In genomic region chr7:79377097-79377496, GRCh38 we compare ENCODE assay signal across 29 cellular contexts.
A peak's percentile ranks its signal among the peaks of the same experiment; 100 is the strongest.
DNase-seq lines count a peak whose midpoint lies in the region; ATAC-seq and TF ChIP-seq lines count a peak whose summit lies in the region.
"Had no signal": no experiment of that assay in that cellular context is flagged by ENCODE, and none has a peak within 500 bp of the region (broad histone marks: within the 10 kb centered on the region; RNA-seq: fewer than 3 reads in every experiment).

No MANE protein-coding gene starts in this region.

- intact Hi-C loops in heart left ventricle (cut with DNase I) = no loop called here

- TF ChIP-seq POLR2A in heart left ventricle (IDR thresholded peaks at IDR 0.05) = no peak

- no peak overlapping the region for H3K4me3 ChIP-seq in AG09309 (ENCODE audit: control insufficient read depth, low read depth, low read length)
- H3K4me3 ChIP-seq in fibroblast of pulmonary artery (replicated peaks; ENCODE audit: low read depth, low read length) = no peak overlapping the region
- H3K4me3 ChIP-seq in heart left ventricle = no peak overlapping the region
- H3K4me3 ChIP-seq: right lobe of liver had no signal

- no peaks in the 10 kb centered on the region for H3K36me3 ChIP-seq in heart left ventricle
- H3K36me3 ChIP-seq: right lobe of liver had no signal

- ATAC-seq in omental fat pad (ENCODE audit: low FRiP score) (peak; percentile 68), HG02973 (IDR thresholded peaks at IDR 0.05; ENCODE audit: unreplicated experiment) (no peak), heart left ventricle (no peak)
- ATAC-seq: activated T-cell treated with anti-CD3 and anti-CD28 coated beads, Interleukin-2, amount 50 U/mL, for 72 hours; right lobe of liver; stimulated activated effector memory CD8-positive, alpha-beta T cell treated with anti-CD3 and anti-CD28 coated beads, Interleukin-12 subunit alpha, Interleukin-12 subunit beta, amount 100 ng/mL, for 72 hours had no signal

- H3K27ac ChIP-seq in heart left ventricle = no peak overlapping the region
- H3K27ac ChIP-seq: KMS-11, right lobe of liver had no signal

- DNase-seq in AG09309 (ENCODE audit: low read depth) (peak; percentile 20), amniotic epithelial cell (ENCODE audit: low read depth) (peak; percentile 93), fibroblast of pulmonary artery (ENCODE audit: low read depth) (peak; percentile 65), omental fat pad (ENCODE audit: low spot score) (no peak), NCI-H2081 (lab: John Stamatoyannopoulos, UW) (no peak), heart left ventricle (no peak)
- no peak for DNase-seq in stimulated activated CD4-positive, alpha-beta T cell treated with anti-CD3 and anti-CD28 coated beads, Interleukin-4, amount 100 ng/mL, for 4 hours
- DNase-seq: 8988T; activated CD4-positive, alpha-beta memory T cell treated with anti-CD3 and anti-CD28 coated beads for 36 hours; activated CD4-positive, alpha-beta T cell treated with anti-CD3 and anti-CD28 coated beads for 1 hour; activated T-cell treated with anti-CD3 and anti-CD28 coated beads, Interleukin-2, amount 50 U/mL, for 72 hours; AML-193; CD4-positive, CD25-positive, alpha-beta regulatory T cell; DMS79 treated with DMSO at 0.1 percent for 48 hours; GF-D8; H7; head of caudate nucleus; kidney glomerular epithelial cell; mammary epithelial cell; NCI-H146; NCI-H2107; NCI-H446; posterior cingulate gyrus; right lobe of liver; substantia nigra; SW 1271 had no signal

- H3K9me3 ChIP-seq in heart left ventricle = no peaks in the 10 kb centered on the region
- H3K9me3 ChIP-seq: right lobe of liver had no signal

- TF ChIP-seq CTCF in AG09309 (IDR thresholded peaks at IDR 0.05; ENCODE audit: control insufficient read depth, insufficient read depth, low read depth, low read length, missing control alignments) (no peak), fibroblast of pulmonary artery (IDR thresholded peaks at IDR 0.05; ENCODE audit: low read length, missing control alignments) (no peak), omental fat pad (IDR thresholded peaks at IDR 0.05) (no peak), heart left ventricle (IDR thresholded peaks at IDR 0.05) (no peak)

- no peaks in the 10 kb centered on the region for H3K27me3 ChIP-seq in heart left ventricle
- H3K27me3 ChIP-seq: right lobe of liver had no signal

- peaks cover 0 to 2% (median 0%) of the 10 kb centered on the region in 12 donors for H3K4me1 ChIP-seq in heart left ventricle
- H3K4me1 ChIP-seq: right lobe of liver had no signal

- 78 to 82% (median 80%) methylated on average over 4 of the region's 4 CpGs for WGBS in heart left ventricle, 4 donors

Comparison
In these comparisons a context has a peak if more than half of its experiments do, and no peak if none do; other contexts are left out.
1. DNase-seq: peak in AG09309 (single experiment), amniotic epithelial cell (single experiment) and fibroblast of pulmonary artery (single experiment); none in omental fat pad (single experiment), NCI-H2081 (0 of 2), stimulated activated CD4-positive, alpha-beta T cell treated with anti-CD3 and anti-CD28 coated beads, Interleukin-4, amount 100 ng/mL, for 4 hours (0 of 2) and heart left ventricle (0 of 5).